In genomic region chr1:48761411-48761810, GRCh38 we compare ENCODE assay signal across 22 cellular contexts. TPM values are rescaled to one million over a fixed set of nuclear protein-coding genes. Genes with fewer than 3 reads are reported as not detected.
A peak's percentile ranks its signal among the peaks of the same experiment; 100 is the strongest.
DNase-seq lines count a peak whose midpoint lies in the region; TF ChIP-seq lines count a peak whose summit lies in the region.
"Had no signal": no experiment of that assay in that cellular context is flagged by ENCODE, and none has a peak within 500 bp of the region (broad histone marks: within the 10 kb centered on the region; RNA-seq: fewer than 3 reads in every experiment).

No MANE protein-coding gene starts in this region.

- CTCF ChIA-PET in mammary epithelial cell (lab: Charles Lee; ENCODE audit: low non-redundant PET) = no interaction called here

- H3K4me3 ChIP-seq in mammary epithelial cell (replicated peaks in 1 of 3; ENCODE audit: insufficient read depth in 1 of 3, low read depth in 2 of 3, low read length in 3 of 3) = no peak overlapping the region
- no peak overlapping the region for H3K4me3 ChIP-seq in breast epithelium
- H3K4me3 ChIP-seq: GM12878, SJSA1, stomach had no signal

- H3K27ac ChIP-seq in mammary epithelial cell (ENCODE audit: insufficient read depth, low read depth, low read length) (no peak overlapping the region), breast epithelium (peak overlapping the region in 1 of 2 donors; percentile 58)
- H3K27ac ChIP-seq: 22Rv1, SJSA1, stomach had no signal

- no peak overlapping the region for H3K4me2 ChIP-seq in mammary epithelial cell (ENCODE audit: insufficient read depth, low read depth, low read length)

- intact Hi-C loops in mammary epithelial cell (cut with micrococcal nuclease) (no loop called here), breast epithelium (cut with DNase I; ENCODE audit: low total_unique reads) (no loop called here)

- no peak overlapping the region for H2AFZ ChIP-seq in mammary epithelial cell (ENCODE audit: low read depth, low read length)

- in situ Hi-C loops in mammary epithelial cell (cut with MboI; ENCODE audit: low sequenced_read_pairs in 2 of 2) = no loop called here

- no peaks in the 10 kb centered on the region for H3K4me1 ChIP-seq in mammary epithelial cell (ENCODE audit: insufficient read depth, low read length)
- H3K4me1 ChIP-seq in breast epithelium = no peaks in the 10 kb centered on the region
- H3K4me1 ChIP-seq: SJSA1 had no signal

- H4K20me1 ChIP-seq in mammary epithelial cell (ENCODE audit: insufficient read depth, low read length) = no peaks in the 10 kb centered on the region

- BruUV-seq in mammary epithelial cell (replicated peaks; lab: Mats Ljungman, UMichigan) = no TSS peak

- no peak for TF ChIP-seq POLR2A in breast epithelium (IDR thresholded peaks at IDR 0.05)

- dilution Hi-C loops in mammary epithelial cell (cut with HindIII; ENCODE audit: low sequenced_read_pairs) = no loop called here

- DNase-seq in mammary epithelial cell (peak; percentile 11), breast epithelium (ENCODE audit: low spot score in 2 of 2) (no peak), amniotic epithelial cell (ENCODE audit: low read depth) (peak; percentile 0), fibroblast of the conjunctiva (ENCODE audit: low read depth) (peak; percentile 65), stromal cell of bone marrow (ENCODE audit: low read depth) (peak; percentile 58), superior temporal gyrus (ENCODE audit: extremely low spot score) (no peak), HuH-7.5 (ENCODE audit: low spot score) (no peak), germinal center (ENCODE audit: low spot score) (no peak)
- DNase-seq: activated CD4-positive, alpha-beta memory T cell treated with anti-CD3 and anti-CD28 coated beads, Interleukin-2, amount 10 ng/mL, durations not matched to agents 7 days and 5 days; activated gamma-delta T cell; activated T-cell treated with anti-CD3 and anti-CD28 coated beads for 4 hours; KG1; left colon; NCI-H187; NCI-H2227 treated with DMSO at 0.1 percent for 48 hours; NCI-H774; stimulated activated CD4-positive, alpha-beta T cell treated with anti-CD3 and anti-CD28 coated beads, Interleukin-4, amount 100 ng/mL, for 24 hours; stomach; T-helper 2 cell had no signal

- H3K27me3 ChIP-seq in mammary epithelial cell (ENCODE audit: insufficient read depth, low read length) (no peaks in the 10 kb centered on the region), breast epithelium (no peaks in the 10 kb centered on the region)
- H3K27me3 ChIP-seq: SJSA1, stomach had no signal

- no peaks in the 10 kb centered on the region for H3K36me3 ChIP-seq in mammary epithelial cell (ENCODE audit: insufficient read depth, low read length)
- H3K36me3 ChIP-seq in breast epithelium = peaks cover 9% of the 10 kb centered on the region
- H3K36me3 ChIP-seq: SJSA1 had no signal

- H3K9me3 ChIP-seq in mammary epithelial cell (replicated peaks; ENCODE audit: insufficient read depth, low read length) = no peaks in the 10 kb centered on the region
- no peaks in the 10 kb centered on the region for H3K9me3 ChIP-seq in breast epithelium
- H3K9me3 ChIP-seq: SJSA1, stomach had no signal

- TF ChIP-seq CTCF in mammary epithelial cell (conservative IDR thresholded peaks at IDR 0.05 in 1 of 2, IDR thresholded peaks at IDR 0.05 in 1 of 2; ENCODE audit: extremely low read depth in 1 of 2, insufficient read depth in 1 of 2, low read depth in 1 of 2, low read length in 2 of 2) (no peak), breast epithelium (IDR thresholded peaks at IDR 0.05) (no peak)

- no peak overlapping the region for H3K9ac ChIP-seq in mammary epithelial cell (ENCODE audit: insufficient read depth, low read length)

- H3K79me2 ChIP-seq in mammary epithelial cell (ENCODE audit: insufficient read depth, low read length) = no peaks in the 10 kb centered on the region

RNA-seq across cellular contexts. Expression of gene BEND5, which starts 15.3 kb away (rescaled TPM):
- total RNA-seq in mammary epithelial cell (1 to 10 TPM in 1 of 2 donors, under 1 TPM in 1; 0.56 to 1.5 TPM), breast epithelium (1 to 10 TPM; 3.2 to 7.3 (median 5.9) TPM)
- 0.16 TPM for polyA plus RNA-seq in mammary epithelial cell
- not detected for polyA minus RNA-seq in mammary epithelial cell
- total RNA-seq: GM12878, SJSA1 had no signal

Comparison
In these comparisons a context has a peak if more than half of its experiments do, and no peak if none do; other contexts are left out.
1. DNase-seq: peak in mammary epithelial cell (single experiment), amniotic epithelial cell (single experiment), fibroblast of the conjunctiva (single experiment) and stromal cell of bone marrow (single experiment); none in breast epithelium (0 of 2), superior temporal gyrus (single experiment), HuH-7.5 (single experiment) and germinal center (single experiment).